1 cellular context compared by ENCODE assay signal in the genomic region with DNA sequence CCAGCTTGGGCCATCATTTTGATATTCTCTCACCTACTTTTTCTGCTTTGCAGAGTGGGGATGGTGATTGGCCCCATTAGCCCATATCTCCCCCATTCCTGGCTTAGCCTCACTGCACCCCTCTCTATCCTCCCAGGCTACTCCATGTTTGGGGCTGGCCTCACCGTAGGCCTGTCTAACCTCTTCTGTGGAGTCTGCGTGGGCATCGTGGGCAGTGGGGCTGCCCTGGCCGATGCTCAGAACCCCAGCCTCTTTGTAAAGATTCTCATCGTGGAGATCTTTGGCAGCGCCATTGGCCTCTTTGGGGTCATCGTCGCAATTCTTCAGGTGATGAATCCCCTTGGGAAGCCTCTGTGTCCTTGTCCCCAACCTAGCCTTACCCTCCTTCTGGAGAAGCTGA.
TF ChIP-seq lines count a peak whose summit lies in the region.

No MANE protein-coding gene starts in this region.

TF ChIP-seq in GM23338, 12 proteins besides CTCF, POLR2A, EP300 and RAD21 (continued from another document):
- TF ChIP-seq NANOG (IDR thresholded peaks at IDR 0.05; ENCODE audit: borderline replicate concordance) (no peak), STAT1 (IDR thresholded peaks at IDR 0.05; ENCODE audit: unreplicated experiment) (no peak)
